8 cellular contexts compared by ENCODE assay signal in genomic region chr20:35276408-35276807, GRCh38. TPM values are rescaled to one million over a fixed set of nuclear protein-coding genes. Genes with fewer than 3 reads are reported as not detected.
DNase-seq lines count a peak whose midpoint lies in the region; ATAC-seq and TF ChIP-seq lines count a peak whose summit lies in the region.

No MANE protein-coding gene starts in this region.

- no peak for ATAC-seq in left cardiac atrium
- ATAC-seq in memory B cell (ENCODE audit: low read depth), result no peak

- peaks cover 15% of the 10 kb centered on the region for H3K36me3 Mint-ChIP-seq in memory B cell

- H3K4me3 ChIP-seq in left ventricle myocardium inferior (peak overlapping the region; percentile 93), ascending aorta (peak overlapping the region; percentile 97 to 99), vagina (peak overlapping the region; percentile 60 to 96)

- H3K27ac Mint-ChIP-seq in memory B cell, result peak overlapping the region; percentile 95

- DNase-seq in left ventricle myocardium inferior (no peak), left cardiac atrium (no peak), ascending aorta (ENCODE audit: low spot score in 2 of 2) (no peak), memory B cell (ENCODE audit: low spot score in 2 of 2) (no peak), vagina (ENCODE audit: extremely low spot score in 2 of 2) (no peak), DMS153 treated with DMSO at 0.1 percent for 48 hours (lab: John Stamatoyannopoulos, UW; ENCODE audit: unreplicated experiment) (no peak), foreskin melanocyte (no peak), kidney glomerular epithelial cell (lab: John Stamatoyannopoulos, UW) (no peak)

- no peak for TF ChIP-seq CTCF in left ventricle myocardium inferior (IDR thresholded peaks at IDR 0.05; ENCODE audit: borderline replicate concordance)
- TF ChIP-seq CTCF in ascending aorta (IDR thresholded peaks at IDR 0.05), result no peak
- no peak for TF ChIP-seq CTCF in vagina (IDR thresholded peaks at IDR 0.05)

- H3K4me1 Mint-ChIP-seq in memory B cell, result peaks cover 15% of the 10 kb centered on the region

- H3K4me3 Mint-ChIP-seq in memory B cell, result peak overlapping the region; percentile 37

- intact Hi-C loops in left ventricle myocardium inferior (cut with micrococcal nuclease), result no loop called here
- intact Hi-C loops in left cardiac atrium (cut with DNase I), result loop anchor here in 1 of 2 donors (10.0 kb wide), 1 partner anchor 182 kb away; the partner anchor contains the start of gene TRPC4AP
- intact Hi-C loops in ascending aorta (cut with DNase I), result no loop called here
- intact Hi-C loops in vagina (cut with DNase I), result no loop called here

- H3K9me3 ChIP-seq in left ventricle myocardium inferior (replicated peaks), result no peaks in the 10 kb centered on the region
- no peaks in the 10 kb centered on the region for H3K9me3 ChIP-seq in ascending aorta
- no peaks in the 10 kb centered on the region for H3K9me3 ChIP-seq in vagina

- H3K27ac ChIP-seq in left ventricle myocardium inferior (replicated peaks) (peak overlapping the region; percentile 99), ascending aorta (peak overlapping the region; percentile 99 to 100), vagina (peak overlapping the region; percentile 87)

- no peak for TF ChIP-seq POLR2A in vagina (IDR thresholded peaks at IDR 0.05)

- no peaks in the 10 kb centered on the region for H3K27me3 Mint-ChIP-seq in memory B cell

- H3K9me3 Mint-ChIP-seq in memory B cell, result no peaks in the 10 kb centered on the region

- H3K27me3 ChIP-seq in left ventricle myocardium inferior (ENCODE audit: low read depth), result no peaks in the 10 kb centered on the region
- H3K27me3 ChIP-seq in ascending aorta, result no peaks in the 10 kb centered on the region
- H3K27me3 ChIP-seq in vagina, result no peaks in the 10 kb centered on the region

- H3K36me3 ChIP-seq in left ventricle myocardium inferior (peaks cover 39% of the 10 kb centered on the region), ascending aorta (peaks cover 19 to 38% of the 10 kb centered on the region in 2 donors), vagina (peaks cover 0 to 26% of the 10 kb centered on the region in 2 donors)

- H3K4me1 ChIP-seq in left ventricle myocardium inferior, result peaks cover 34% of the 10 kb centered on the region
- peaks cover 10 to 15% of the 10 kb centered on the region in 2 donors for H3K4me1 ChIP-seq in ascending aorta
- peaks cover 45% of the 10 kb centered on the region for H3K4me1 ChIP-seq in vagina

RNA-seq across cellular contexts. Expression of gene MMP24OS, which starts 1.5 kb away (rescaled TPM):
- total RNA-seq in left ventricle myocardium inferior (45.4 TPM), left cardiac atrium (10 to 100 TPM; 46.9 to 53.2 TPM), ascending aorta (43.1 TPM), vagina (36.8 TPM)

RNA-seq across cellular contexts. Expression of gene EIF6, which starts 8.2 kb away (rescaled TPM):
- total RNA-seq in left ventricle myocardium inferior (37.4 TPM), left cardiac atrium (10 to 100 TPM; 40.1 to 59.7 TPM), ascending aorta (98.0 TPM), vagina (124 TPM)

RNA-seq across cellular contexts. Expression of gene FAM83C, which starts 15.8 kb away (rescaled TPM):
- total RNA-seq in left ventricle myocardium inferior (not detected), left cardiac atrium (not detected), ascending aorta (not detected), vagina (16.9 TPM)

RNA-seq across cellular contexts. Expression of gene MMP24, which starts 49.9 kb away (rescaled TPM):
- total RNA-seq in left ventricle myocardium inferior, result 0.25 TPM
- 1 to 10 TPM in 1 of 2 donors, under 1 TPM in 1; 0.85 to 1.3 TPM for total RNA-seq in left cardiac atrium
- not detected for total RNA-seq in ascending aorta
- total RNA-seq in vagina, result 0.98 TPM

Comparison
In these comparisons a context has a peak if more than half of its experiments do, and no peak if none do; other contexts are left out.
1. RNA of gene FAM83C, which starts 15.8 kb away (total RNA-seq): 16.9 TPM in vagina (single experiment); not detected in left ventricle myocardium inferior (single experiment), not detected in left cardiac atrium and not detected in ascending aorta (single experiment); every median in the first group is over 10 times any median in the second.
2. Peak in every context shown above with its lines, with median percentiles within 50 percentile points of each other: H3K27ac ChIP-seq and H3K4me3 ChIP-seq.